8 cellular contexts compared by ENCODE assay signal in genomic region chr1:109151146-109151545, GRCh38. TPM values are rescaled to one million over a fixed set of nuclear protein-coding genes. Genes with fewer than 3 reads are reported as not detected.
DNase-seq lines count a peak whose midpoint lies in the region; ATAC-seq and TF ChIP-seq lines count a peak whose summit lies in the region.

No MANE protein-coding gene starts in this region.

- 55 to 80% methylated on average over 3 of the region's 3 CpGs for WGBS in lung, 2 donors

- H3K36me3 Mint-ChIP-seq in dendritic cell treated with granulocyte-macrophage colony-stimulating factor and Interleukin-4, amounts not matched to agents 40 ng/mL and 50 ng/mL, for 4 days (ENCODE audit: low read depth): no peaks in the 10 kb centered on the region
- no peaks in the 10 kb centered on the region for H3K36me3 Mint-ChIP-seq in activated CD8-positive, alpha-beta T cell treated with anti-CD3 and anti-CD28 coated beads for 36 hours (ENCODE audit: low read depth)
- no peaks in the 10 kb centered on the region for H3K36me3 Mint-ChIP-seq in activated T-helper 17 cell treated with anti-CD3 and anti-CD28 coated beads, Interleukin-2, amount 50 U/mL, for 72 hours (ENCODE audit: low read depth)

- H3K27me3 Mint-ChIP-seq in dendritic cell treated with granulocyte-macrophage colony-stimulating factor and Interleukin-4, amounts not matched to agents 40 ng/mL and 50 ng/mL, for 4 days: peaks cover 4% of the 10 kb centered on the region
- H3K27me3 Mint-ChIP-seq in activated CD8-positive, alpha-beta T cell treated with anti-CD3 and anti-CD28 coated beads for 36 hours: no peaks in the 10 kb centered on the region
- H3K27me3 Mint-ChIP-seq in activated T-helper 17 cell treated with anti-CD3 and anti-CD28 coated beads, Interleukin-2, amount 50 U/mL, for 72 hours: no peaks in the 10 kb centered on the region

- ATAC-seq in lung (ENCODE audit: insufficient read depth, low FRiP score): peak; percentile 72
- ATAC-seq in GM18868 (IDR thresholded peaks at IDR 0.05; ENCODE audit: unreplicated experiment): no peak
- ATAC-seq in activated CD8-positive, alpha-beta T cell treated with anti-CD3 and anti-CD28 coated beads for 36 hours: no peak
- ATAC-seq in activated T-helper 17 cell treated with anti-CD3 and anti-CD28 coated beads, Interleukin-2, amount 50 U/mL, for 72 hours (replicated peaks): no peak
- ATAC-seq in GM21717 (IDR thresholded peaks at IDR 0.05; ENCODE audit: unreplicated experiment): no peak

- H3K27me3 ChIP-seq in lung (ENCODE audit: control insufficient read depth, insufficient read depth): no peaks in the 10 kb centered on the region

- intact Hi-C loops in dendritic cell treated with granulocyte-macrophage colony-stimulating factor and Interleukin-4, amounts not matched to agents 40 ng/mL and 50 ng/mL, for 4 days (cut with micrococcal nuclease): no loop called here
- intact Hi-C loops in activated CD8-positive, alpha-beta T cell treated with anti-CD3 and anti-CD28 coated beads for 36 hours (cut with micrococcal nuclease): no loop called here

- no peaks in the 10 kb centered on the region for H3K4me1 ChIP-seq in lung (ENCODE audit: control insufficient read depth in 2 of 2, insufficient read depth in 2 of 2, low read length in 2 of 2)

- H3K36me3 ChIP-seq in lung (ENCODE audit: control insufficient read depth in 2 of 2, insufficient read depth in 2 of 2, low read length in 2 of 2): no peaks in the 10 kb centered on the region

- TF ChIP-seq CTCF in 22Rv1 (IDR thresholded peaks at IDR 0.05): no peak
- TF ChIP-seq CTCF in lung (IDR thresholded peaks at IDR 0.05; ENCODE audit: control extremely low read depth, extremely low read depth): no peak
- no peak for TF ChIP-seq CTCF in activated CD8-positive, alpha-beta T cell treated with anti-CD3 and anti-CD28 coated beads for 36 hours (IDR thresholded peaks at IDR 0.05)

- POLR2A ChIA-PET in activated CD8-positive, alpha-beta T cell treated with anti-CD3 and anti-CD28 coated beads for 36 hours (lab: Charles Lee): no interaction called here

- no peaks in the 10 kb centered on the region for H3K9me3 ChIP-seq in lung (ENCODE audit: control insufficient read depth in 2 of 2, insufficient read depth in 1 of 2, low read length in 1 of 2)

- peaks cover 8% of the 10 kb centered on the region for H3K4me1 Mint-ChIP-seq in dendritic cell treated with granulocyte-macrophage colony-stimulating factor and Interleukin-4, amounts not matched to agents 40 ng/mL and 50 ng/mL, for 4 days (ENCODE audit: low read depth)
- no peaks in the 10 kb centered on the region for H3K4me1 Mint-ChIP-seq in activated CD8-positive, alpha-beta T cell treated with anti-CD3 and anti-CD28 coated beads for 36 hours (ENCODE audit: low read depth)
- H3K4me1 Mint-ChIP-seq in activated T-helper 17 cell treated with anti-CD3 and anti-CD28 coated beads, Interleukin-2, amount 50 U/mL, for 72 hours: peaks cover 6% of the 10 kb centered on the region

- no peak overlapping the region for H3K4me3 ChIP-seq in lung

- CTCF ChIA-PET in activated CD8-positive, alpha-beta T cell treated with anti-CD3 and anti-CD28 coated beads for 36 hours (lab: Charles Lee): no interaction called here

- H3K27ac Mint-ChIP-seq in dendritic cell treated with granulocyte-macrophage colony-stimulating factor and Interleukin-4, amounts not matched to agents 40 ng/mL and 50 ng/mL, for 4 days: peak overlapping the region; percentile 5
- no peak overlapping the region for H3K27ac Mint-ChIP-seq in activated CD8-positive, alpha-beta T cell treated with anti-CD3 and anti-CD28 coated beads for 36 hours
- no peak overlapping the region for H3K27ac Mint-ChIP-seq in activated T-helper 17 cell treated with anti-CD3 and anti-CD28 coated beads, Interleukin-2, amount 50 U/mL, for 72 hours

- peak overlapping the region; percentile 94 for H3K27ac ChIP-seq in 22Rv1
- H3K27ac ChIP-seq in lung (ENCODE audit: low read depth in 1 of 2, low read length in 1 of 2): peak overlapping the region in 1 of 2 donors; percentile 0

- peak; percentile 66 for DNase-seq in M059J (ENCODE audit: low read depth)
- DNase-seq in lung (ENCODE audit: low spot score): no peak
- no peak for DNase-seq in activated CD8-positive, alpha-beta T cell treated with anti-CD3 and anti-CD28 coated beads for 36 hours

- no peak overlapping the region for H3K4me3 Mint-ChIP-seq in dendritic cell treated with granulocyte-macrophage colony-stimulating factor and Interleukin-4, amounts not matched to agents 40 ng/mL and 50 ng/mL, for 4 days
- H3K4me3 Mint-ChIP-seq in activated CD8-positive, alpha-beta T cell treated with anti-CD3 and anti-CD28 coated beads for 36 hours: no peak overlapping the region
- H3K4me3 Mint-ChIP-seq in activated T-helper 17 cell treated with anti-CD3 and anti-CD28 coated beads, Interleukin-2, amount 50 U/mL, for 72 hours: no peak overlapping the region

- no peaks in the 10 kb centered on the region for H3K9me3 Mint-ChIP-seq in dendritic cell treated with granulocyte-macrophage colony-stimulating factor and Interleukin-4, amounts not matched to agents 40 ng/mL and 50 ng/mL, for 4 days
- no peaks in the 10 kb centered on the region for H3K9me3 Mint-ChIP-seq in activated CD8-positive, alpha-beta T cell treated with anti-CD3 and anti-CD28 coated beads for 36 hours
- H3K9me3 Mint-ChIP-seq in activated T-helper 17 cell treated with anti-CD3 and anti-CD28 coated beads, Interleukin-2, amount 50 U/mL, for 72 hours: no peaks in the 10 kb centered on the region

RNA-seq across cellular contexts. Expression of gene ELAPOR1, which starts 37.2 kb away (rescaled TPM):
- total RNA-seq in M059J (2014; rRNA removed; shearing (Covaris generic)): 0.84 and 1.1 TPM in 2 replicates
- total RNA-seq in lung: 10 to 100 TPM in 1 of 2 donors, 1 to 10 TPM in 1; 8.9 to 25.0 TPM
- polyA plus RNA-seq in lung: 1 to 10 TPM; 3.3 to 7.0 TPM
- total RNA-seq in activated CD8-positive, alpha-beta T cell treated with anti-CD3 and anti-CD28 coated beads for 36 hours: 1 to 10 TPM; 4.7 to 7.0 TPM
- total RNA-seq in activated T-helper 17 cell treated with anti-CD3 and anti-CD28 coated beads, Interleukin-2, amount 50 U/mL, for 72 hours: 10 to 100 TPM in 1 of 2 donors, 1 to 10 TPM in 1; 3.9 to 33.3 TPM
